ENCODE assay signal across 8 cellular contexts in the genomic region with DNA sequence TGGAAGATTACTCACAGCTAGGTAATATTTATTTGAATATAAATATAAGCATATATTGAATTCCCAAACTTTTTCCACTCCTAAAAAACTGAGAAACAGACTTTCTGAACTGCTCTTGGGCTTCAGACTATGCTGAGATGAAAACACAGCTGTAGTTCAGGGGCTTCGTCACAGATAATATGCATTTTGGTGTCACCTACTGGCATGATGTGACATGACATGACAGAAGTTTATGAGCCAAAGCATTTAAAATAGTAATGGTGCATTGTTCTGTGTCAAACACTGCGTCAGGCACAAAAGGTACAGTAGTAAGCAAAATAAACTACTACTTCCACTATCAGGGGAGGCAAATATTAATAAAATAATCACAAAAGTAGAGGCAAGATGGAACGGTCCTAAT.
DNase-seq lines count a peak whose midpoint lies in the region; ATAC-seq and TF ChIP-seq lines count a peak whose summit lies in the region.

No MANE protein-coding gene starts in this region.

- H3K9ac ChIP-seq in Karpas-422 (ENCODE audit: low read length), result no peak overlapping the region

- TF ChIP-seq CTCF in hepatocyte (IDR thresholded peaks at IDR 0.05; ENCODE audit: poor library complexity) (peak; percentile 63), upper lobe of right lung (IDR thresholded peaks at IDR 0.05) (peak; percentile 46)

- ATAC-seq in GM21423 (IDR thresholded peaks at IDR 0.05; ENCODE audit: unreplicated experiment), result peak; percentile 83
- ATAC-seq in T-cell (replicated peaks in 1 of 4), result peak in 3 of 4 experiments; percentile 35 to 69 (median 53)
- ATAC-seq in upper lobe of right lung, result peak; percentile 86

- H4K20me1 ChIP-seq in Karpas-422 (ENCODE audit: insufficient read depth, low read depth, low read length), result no peaks in the 10 kb centered on the region
- H4K20me1 ChIP-seq in hepatocyte (ENCODE audit: insufficient read depth, poor library complexity, severe bottlenecking), result no peaks in the 10 kb centered on the region

- H3K79me2 ChIP-seq in Karpas-422 (ENCODE audit: low read length) (no peaks in the 10 kb centered on the region), hepatocyte (no peaks in the 10 kb centered on the region)

- intact Hi-C loops in upper lobe of right lung (cut with DNase I), result no loop called here

- H3K27ac ChIP-seq in Karpas-422 (ENCODE audit: low read length) (no peak overlapping the region), hepatocyte (peak overlapping the region; percentile 90), upper lobe of right lung (no peak overlapping the region)

- peaks cover 22 to 35% (median 23%) of the 10 kb centered on the region in 3 donors for H3K4me1 Mint-ChIP-seq in T-cell

- no peaks in the 10 kb centered on the region for H3K27me3 ChIP-seq in Karpas-422 (ENCODE audit: low read length)
- H3K27me3 ChIP-seq in hepatocyte, result no peaks in the 10 kb centered on the region
- no peaks in the 10 kb centered on the region for H3K27me3 ChIP-seq in upper lobe of right lung

- POLR2A ChIA-PET in T-cell (lab: Charles Lee), result no interaction called here

- 51% methylated on average over 3 of the region's 3 CpGs for WGBS in hepatocyte (ENCODE audit: low lambda C conversion rate, missing lambda C conversion rate)

- H3K9me2 ChIP-seq in Karpas-422 (replicated peaks; ENCODE audit: insufficient read depth, low read length), result no peaks in the 10 kb centered on the region
- no peaks in the 10 kb centered on the region for H3K9me2 ChIP-seq in hepatocyte (replicated peaks; ENCODE audit: insufficient read depth)

- no peak overlapping the region for H3K27ac Mint-ChIP-seq in T-cell

- H3K4me1 ChIP-seq in Karpas-422 (ENCODE audit: low read length), result no peaks in the 10 kb centered on the region
- H3K4me1 ChIP-seq in hepatocyte (ENCODE audit: insufficient read depth), result peaks cover 34% of the 10 kb centered on the region
- H3K4me1 ChIP-seq in upper lobe of right lung, result peaks cover 4% of the 10 kb centered on the region

- no peaks in the 10 kb centered on the region for H3K36me3 ChIP-seq in Karpas-422 (ENCODE audit: insufficient read depth, low read length)
- no peaks in the 10 kb centered on the region for H3K36me3 ChIP-seq in hepatocyte (replicated peaks; ENCODE audit: insufficient read depth, low read depth)
- H3K36me3 ChIP-seq in upper lobe of right lung, result no peaks in the 10 kb centered on the region

- DNase-seq in DMS 273 (lab: John Stamatoyannopoulos, UW; ENCODE audit: unreplicated experiment) (peak; percentile 42), DMS 273 treated with DMSO at 0.1 percent for 48 hours (lab: John Stamatoyannopoulos, UW) (no peak), Karpas-422 (peak; percentile 77), T-cell (peak in 7 of 34 experiments; percentile 0 to 16 (median 3)), hepatocyte (ENCODE audit: low spot score) (peak; percentile 65), upper lobe of right lung (no peak), GOT3 (lab: John Stamatoyannopoulos, UW) (no peak)

- H3K4me2 ChIP-seq in Karpas-422 (ENCODE audit: low read depth, low read length, poor library complexity, severe bottlenecking) (no peak overlapping the region), hepatocyte (no peak overlapping the region)

- H3K4me3 Mint-ChIP-seq in T-cell, result no peak overlapping the region

- H2AFZ ChIP-seq in Karpas-422 (ENCODE audit: low read length) (no peak overlapping the region), hepatocyte (no peak overlapping the region)

- H3K9me3 Mint-ChIP-seq in T-cell, result no peaks in the 10 kb centered on the region

- no peaks in the 10 kb centered on the region for H3K36me3 Mint-ChIP-seq in T-cell

- CTCF ChIA-PET in T-cell (lab: Charles Lee), result interaction anchor here (0.6 to 2.4 kb wide), 9 partner anchors 8 to 394 kb away, joined by 3 to 17 read pairs (median 4); a partner anchor contains a TSS

- H3K9me3 ChIP-seq in Karpas-422 (ENCODE audit: low read length) (no peaks in the 10 kb centered on the region), hepatocyte (ENCODE audit: low read depth) (no peaks in the 10 kb centered on the region), upper lobe of right lung (no peaks in the 10 kb centered on the region)

- peaks cover 0 to 3% of the 10 kb centered on the region in 2 donors for H3K27me3 Mint-ChIP-seq in T-cell

- H3K4me3 ChIP-seq in Karpas-422 (ENCODE audit: low read length), result no peak overlapping the region
- no peak overlapping the region for H3K4me3 ChIP-seq in hepatocyte
- no peak overlapping the region for H3K4me3 ChIP-seq in upper lobe of right lung

Comparison
In these comparisons a context has a peak if more than half of its experiments do, and no peak if none do; other contexts are left out.
1. DNase-seq: peak in DMS 273 (single experiment), Karpas-422 (single experiment) and hepatocyte (single experiment); none in DMS 273 treated with DMSO at 0.1 percent for 48 hours (single experiment), upper lobe of right lung (single experiment) and GOT3 (single experiment).
2. Peak in every context shown above with its lines, with median percentiles within 50 percentile points of each other: ATAC-seq.